ENCODE assay signal across 20 cellular contexts in genomic region chr17:47700471-47701449, GRCh38. TPM values are rescaled to one million over a fixed set of nuclear protein-coding genes. Genes with fewer than 3 reads are reported as not detected.
A peak's percentile ranks its signal among the peaks of the same experiment; 100 is the strongest.
DNase-seq lines count a peak whose midpoint lies in the region; TF ChIP-seq lines count a peak whose summit lies in the region.
"Had no signal": no experiment of that assay in that cellular context is flagged by ENCODE, and none has a peak within 500 bp of the region (broad histone marks: within the 10 kb centered on the region; RNA-seq: fewer than 3 reads in every experiment).

No MANE protein-coding gene starts in this region.

- no peak overlapping the region for H3K4me3 Mint-ChIP-seq in glutamatergic neuron (ENCODE audit: unreplicated experiment)
- peak overlapping the region; percentile 62 for H3K4me3 Mint-ChIP-seq in stimulated activated naive CD8-positive, alpha-beta T cell treated with anti-CD3 and anti-CD28 coated beads, Interleukin-15, Interleukin-2, amounts not matched to agents 100 ng/mL and 50 ng/mL, for 24 hours
- H3K4me3 Mint-ChIP-seq: WTC11 had no signal

- H3K9me3 ChIP-seq in WERI-Rb-1 (ENCODE audit: severe bottlenecking) (no peaks in the 10 kb centered on the region), testis (no peaks in the 10 kb centered on the region), prostate gland (no peaks in the 10 kb centered on the region), uterus (no peaks in the 10 kb centered on the region)
- H3K9me3 ChIP-seq: HAP-1, ovary, vagina had no signal

- no peak for TF ChIP-seq POLR2A in testis (IDR thresholded peaks at IDR 0.05)
- no peak for TF ChIP-seq POLR2A in prostate gland (IDR thresholded peaks at IDR 0.05)
- TF ChIP-seq POLR2A in uterus (IDR thresholded peaks at IDR 0.05) = no peak

- H3K27ac Mint-ChIP-seq in glutamatergic neuron (ENCODE audit: unreplicated experiment) = peak overlapping the region; percentile 8
- H3K27ac Mint-ChIP-seq in stimulated activated naive CD8-positive, alpha-beta T cell treated with anti-CD3 and anti-CD28 coated beads, Interleukin-15, Interleukin-2, amounts not matched to agents 100 ng/mL and 50 ng/mL, for 24 hours = peak overlapping the region; percentile 83
- H3K27ac Mint-ChIP-seq: WTC11 had no signal

- intact Hi-C loops in testis (cut with DNase I; ENCODE audit: low total_unique reads) (no loop called here), prostate gland (cut with DNase I) (no loop called here), uterus (cut with DNase I; ENCODE audit: low total_unique reads) (no loop called here)

- peaks cover 5% of the 10 kb centered on the region for H3K27me3 Mint-ChIP-seq in glutamatergic neuron (ENCODE audit: unreplicated experiment)
- no peaks in the 10 kb centered on the region for H3K27me3 Mint-ChIP-seq in stimulated activated naive CD8-positive, alpha-beta T cell treated with anti-CD3 and anti-CD28 coated beads, Interleukin-15, Interleukin-2, amounts not matched to agents 100 ng/mL and 50 ng/mL, for 24 hours

- peaks cover 7% of the 10 kb centered on the region for H3K36me3 Mint-ChIP-seq in glutamatergic neuron (ENCODE audit: unreplicated experiment)
- peaks cover 9% of the 10 kb centered on the region for H3K36me3 Mint-ChIP-seq in stimulated activated naive CD8-positive, alpha-beta T cell treated with anti-CD3 and anti-CD28 coated beads, Interleukin-15, Interleukin-2, amounts not matched to agents 100 ng/mL and 50 ng/mL, for 24 hours (ENCODE audit: low read depth)
- H3K36me3 Mint-ChIP-seq: WTC11 had no signal

- no peak overlapping the region for H3K4me3 ChIP-seq in WERI-Rb-1 (ENCODE audit: low read depth, low read length)
- no peak overlapping the region for H3K4me3 ChIP-seq in testis
- H3K4me3 ChIP-seq in prostate gland = no peak overlapping the region
- no peak overlapping the region for H3K4me3 ChIP-seq in uterus
- H3K4me3 ChIP-seq: HAP-1, K562, ovary, vagina had no signal

- peaks cover 6% of the 10 kb centered on the region for H3K9me3 Mint-ChIP-seq in glutamatergic neuron (ENCODE audit: unreplicated experiment)
- H3K9me3 Mint-ChIP-seq in stimulated activated naive CD8-positive, alpha-beta T cell treated with anti-CD3 and anti-CD28 coated beads, Interleukin-15, Interleukin-2, amounts not matched to agents 100 ng/mL and 50 ng/mL, for 24 hours = no peaks in the 10 kb centered on the region
- H3K9me3 Mint-ChIP-seq: WTC11 had no signal

- peaks cover 6% of the 10 kb centered on the region for H3K4me1 Mint-ChIP-seq in glutamatergic neuron (ENCODE audit: low read depth, unreplicated experiment)
- peaks cover 88% of the 10 kb centered on the region for H3K4me1 Mint-ChIP-seq in stimulated activated naive CD8-positive, alpha-beta T cell treated with anti-CD3 and anti-CD28 coated beads, Interleukin-15, Interleukin-2, amounts not matched to agents 100 ng/mL and 50 ng/mL, for 24 hours (ENCODE audit: low read depth)

- DNase-seq in activated effector memory CD4-positive, alpha-beta T cell treated with anti-CD3 and anti-CD28 coated beads, Interleukin-2, amount 50 U/mL, for 16 hours = peak; percentile 63
- no peak for DNase-seq in activated effector memory CD4-positive, alpha-beta T cell treated with Interleukin-2 at 50 U/mL for 16 hours
- no peak for DNase-seq in WERI-Rb-1
- no peak for DNase-seq in glutamatergic neuron
- no peak for DNase-seq in testis
- DNase-seq in prostate gland (ENCODE audit: low spot score) = no peak
- no peak for DNase-seq in uterus
- DNase-seq: effector CD8-positive, alpha-beta T cell; NCI-H1048; NCI-H2081 treated with DMSO at 0.1 percent for 48 hours; SW 1271 had no signal

- H3K27me3 ChIP-seq in WERI-Rb-1 (ENCODE audit: insufficient read depth, low read depth, severe bottlenecking) (no peaks in the 10 kb centered on the region), testis (no peaks in the 10 kb centered on the region), prostate gland (replicated peaks; ENCODE audit: insufficient read depth) (no peaks in the 10 kb centered on the region), uterus (no peaks in the 10 kb centered on the region)
- H3K27me3 ChIP-seq: ovary, vagina had no signal

- peaks cover under 1% of the 10 kb centered on the region for H3K4me1 ChIP-seq in testis
- H3K4me1 ChIP-seq in prostate gland (replicated peaks) = no peaks in the 10 kb centered on the region
- H3K4me1 ChIP-seq in uterus = no peaks in the 10 kb centered on the region
- H3K4me1 ChIP-seq: HAP-1 had no signal

- TF ChIP-seq CTCF in WERI-Rb-1 (IDR thresholded peaks at IDR 0.05; ENCODE audit: low read depth, low read length) (no peak), glutamatergic neuron (IDR thresholded peaks at IDR 0.05; ENCODE audit: partially characterized antibody, unreplicated experiment) (no peak), testis (IDR thresholded peaks at IDR 0.05) (no peak), prostate gland (IDR thresholded peaks at IDR 0.05) (no peak), uterus (IDR thresholded peaks at IDR 0.05) (no peak)

- H3K27ac ChIP-seq in WERI-Rb-1 = peak overlapping the region; percentile 29; the same call in 1 of the 2 replicates
- H3K27ac ChIP-seq in testis = no peak overlapping the region
- no peak overlapping the region for H3K27ac ChIP-seq in prostate gland
- no peak overlapping the region for H3K27ac ChIP-seq in uterus
- H3K27ac ChIP-seq: vagina had no signal

- WGBS in testis, 2 donors = 86 to 93% methylated on average over 9 to 13 of the region's 13 CpGs
- 88% methylated on average over 13 of the region's 13 CpGs for WGBS in prostate gland

- peaks cover 23% of the 10 kb centered on the region for H3K36me3 ChIP-seq in WERI-Rb-1
- no peaks in the 10 kb centered on the region for H3K36me3 ChIP-seq in testis (ENCODE audit: low read depth, missing control alignments)
- H3K36me3 ChIP-seq in prostate gland = no peaks in the 10 kb centered on the region
- no peaks in the 10 kb centered on the region for H3K36me3 ChIP-seq in uterus
- H3K36me3 ChIP-seq: ovary had no signal

RNA-seq across cellular contexts. Expression of gene TBKBP1, which starts 6.8 kb away (rescaled TPM):
- total RNA-seq in glutamatergic neuron (ENCODE audit: unreplicated experiment) (30.7 TPM), testis (10 to 100 TPM; 23.3 TPM), prostate gland (10 to 100 TPM in 1 of 2 donors, 1 to 10 TPM in 1; 9.5 to 15.3 TPM), uterus (10 to 100 TPM in 2 of 4 donors, 1 to 10 TPM in 2; 2.6 to 24.8 (median 10.7) TPM)
- 21.9 TPM for polyA plus RNA-seq in testis (ENCODE audit: insufficient read depth, low read depth, low replicate concordance)

RNA-seq across cellular contexts. Expression of gene TBX21, which starts 32.3 kb away (rescaled TPM):
- total RNA-seq in glutamatergic neuron (ENCODE audit: unreplicated experiment) (not detected), testis (1 to 10 TPM; 1.8 to 2.2 TPM), prostate gland (under 1 TPM; 0.27 to 0.45 TPM), uterus (under 1 TPM in 2 of 4 donors, not detected in 2; 0.49 to 0.51 TPM)
- 1.1 TPM for polyA plus RNA-seq in testis (ENCODE audit: insufficient read depth, low read depth, low replicate concordance)
- total RNA-seq: bronchial epithelial cell, skeletal muscle tissue had no signal
- polyA plus RNA-seq: AG04450, K562 had no signal

RNA-seq across cellular contexts. Expression of gene KPNB1, which starts 51.0 kb away (rescaled TPM):
- 350 TPM for total RNA-seq in glutamatergic neuron (ENCODE audit: unreplicated experiment)
- total RNA-seq in testis = 100 to 1,000 TPM; 262 to 299 TPM
- polyA plus RNA-seq in testis (ENCODE audit: insufficient read depth, low read depth, low replicate concordance) = 391 TPM
- total RNA-seq in prostate gland = 100 to 1,000 TPM; 148 to 239 TPM
- 100 to 1,000 TPM in 3 of 4 donors, 10 to 100 TPM in 1; 55.6 to 313 (median 209) TPM for total RNA-seq in uterus
